Comparison of ENCODE assay signal across 15 cellular contexts in the genomic region with DNA sequence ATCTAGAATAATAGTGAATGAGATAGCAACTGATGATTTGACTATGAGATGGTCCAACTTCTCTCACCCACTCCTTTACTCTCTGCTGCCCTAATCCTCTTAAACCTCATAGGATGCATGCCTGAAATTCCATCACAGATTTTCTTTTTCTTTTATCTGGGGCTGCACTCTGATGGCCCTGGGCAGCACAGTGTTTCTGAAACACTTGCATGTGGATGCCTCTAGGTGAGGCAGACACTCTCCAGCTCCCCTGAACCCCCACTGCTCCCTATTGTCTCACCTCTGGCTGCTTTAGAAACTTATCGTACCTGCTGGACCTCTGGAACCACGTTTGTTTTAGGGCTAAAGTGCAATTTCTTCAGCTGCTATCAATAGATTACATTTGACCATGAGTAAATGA.
A peak's percentile ranks its signal among the peaks of the same experiment; 100 is the strongest.
DNase-seq lines count a peak whose midpoint lies in the region; ATAC-seq and TF ChIP-seq lines count a peak whose summit lies in the region.
"Had no signal": no experiment of that assay in that cellular context is flagged by ENCODE, and none has a peak within 500 bp of the region (broad histone marks: within the 10 kb centered on the region; RNA-seq: fewer than 3 reads in every experiment).

No MANE protein-coding gene starts in this region.

- H3K4me1 ChIP-seq in H9 (ENCODE audit: insufficient read depth, low read length) (no peaks in the 10 kb centered on the region), neural progenitor cell (peaks cover 11% of the 10 kb centered on the region)
- H3K4me1 ChIP-seq: BE2C had no signal

- H3K27ac Mint-ChIP-seq in H9 = peak overlapping the region in 1 of 3 experiments; percentile 60; a peak in 1 of 7 replicates
- H3K27ac Mint-ChIP-seq in neural progenitor cell = no peak overlapping the region
- H3K27ac Mint-ChIP-seq in MCF 10A (ENCODE audit: low read depth, unreplicated experiment) = no peak overlapping the region
- H3K27ac Mint-ChIP-seq: CD4-positive, alpha-beta T cell; HFFc6 had no signal

- H2BK15ac ChIP-seq in H9 (ENCODE audit: low read depth, low read length) = no peak overlapping the region

- H4K91ac ChIP-seq in H9 (ENCODE audit: insufficient read length, low read depth, low read length) = no peak overlapping the region

- TF ChIP-seq CTCF in H9 (conservative IDR thresholded peaks at IDR 0.05) (0 out of 3 replicates have a peak, but pooled peaks have one; percentile 20), neural progenitor cell (IDR thresholded peaks at IDR 0.05) (peak; percentile 4), MCF 10A (IDR thresholded peaks at IDR 0.05; ENCODE audit: unreplicated experiment) (no peak)

- no peak overlapping the region for H2AK5ac ChIP-seq in H9 (ENCODE audit: insufficient read length, low read length)

- no peak overlapping the region for H4K8ac ChIP-seq in H9 (replicated peaks; ENCODE audit: insufficient read length, low read depth, low read length)

- no peak overlapping the region for H3K9ac ChIP-seq in H9 (ENCODE audit: extremely low read depth, insufficient read length, low read length)
- H3K9ac ChIP-seq in neural progenitor cell = no peak overlapping the region

- H3K4me2 ChIP-seq in H9 (ENCODE audit: insufficient read depth, insufficient read length, low read length) (no peak overlapping the region), neural progenitor cell (peak overlapping the region; percentile 19)

- no TSS peak for BruUV-seq in MCF 10A (replicated peaks; lab: Mats Ljungman, UMichigan)

- H3K9me3 Mint-ChIP-seq in H9 = no peaks in the 10 kb centered on the region
- no peaks in the 10 kb centered on the region for H3K9me3 Mint-ChIP-seq in neural progenitor cell
- H3K9me3 Mint-ChIP-seq in MCF 10A (ENCODE audit: unreplicated experiment) = no peaks in the 10 kb centered on the region
- H3K9me3 Mint-ChIP-seq: CD4-positive, alpha-beta T cell; HFFc6 had no signal

- DNase-seq in H9 (no peak), astrocyte of the hippocampus (ENCODE audit: low read depth, low spot score) (peak; percentile 5), iPS DF 19.7 (ENCODE audit: low read depth, low spot score) (peak; percentile 7), neural progenitor cell (ENCODE audit: low spot score) (peak; percentile 59), C1 segment of cervical spinal cord (lab: John Stamatoyannopoulos, UW) (no peak), MCF 10A (ENCODE audit: unreplicated experiment) (no peak), hypothalamus (lab: John Stamatoyannopoulos, UW) (no peak)
- DNase-seq: ACHN; BE2C; Caco-2; CD4-positive, alpha-beta T cell; HFFc6 had no signal

- H3K36me3 ChIP-seq in neural progenitor cell = no peaks in the 10 kb centered on the region
- H3K36me3 ChIP-seq: BE2C had no signal

- no peak overlapping the region for H4K5ac ChIP-seq in H9 (ENCODE audit: insufficient read length, low read depth, low read length)

- H3K27ac ChIP-seq in H9 (ENCODE audit: insufficient read length, low read depth, low read length) (no peak overlapping the region), neural progenitor cell (no peak overlapping the region)
- H3K27ac ChIP-seq: C4-2B had no signal

- H2BK5ac ChIP-seq in H9 (ENCODE audit: insufficient read length, low read length) = no peak overlapping the region

- POLR2A ChIA-PET in MCF 10A (lab: Yijun Ruan, JAX) = interaction anchor here (0.5 kb wide), 1 partner anchor 237 kb away, joined by 3 read pairs; no protein-coding TSS in a partner anchor

- no CpG with 5 or more reads among the region's 2 CpGs for WGBS in H9 (ENCODE audit: extremely low coverage, insufficient read length, low lambda C conversion rate)

- no peak for ATAC-seq in HG03457 (IDR thresholded peaks at IDR 0.05; ENCODE audit: unreplicated experiment)
- ATAC-seq: HCT116 had no signal

- intact Hi-C loops in MCF 10A (cut with micrococcal nuclease) = no loop called here

- H3K18ac ChIP-seq in H9 (ENCODE audit: insufficient read length, low read depth, low read length) = no peak overlapping the region

- H2BK20ac ChIP-seq in H9 (ENCODE audit: low read depth, low read length, poor library complexity, severe bottlenecking) = no peak overlapping the region

- H3K79me2 ChIP-seq in H9 (ENCODE audit: insufficient read depth, low read length) (no peaks in the 10 kb centered on the region), neural progenitor cell (ENCODE audit: low read depth) (no peaks in the 10 kb centered on the region)

- H2BK12ac ChIP-seq in H9 (ENCODE audit: insufficient read length, low read depth, low read length) = no peak overlapping the region

- H4K20me1 ChIP-seq in H9 (ENCODE audit: control insufficient read depth, insufficient read depth, insufficient read length) = no peaks in the 10 kb centered on the region
- H4K20me1 ChIP-seq in neural progenitor cell (ENCODE audit: low read depth) = no peaks in the 10 kb centered on the region

- H3K56ac ChIP-seq in H9 (ENCODE audit: insufficient read length, low read depth, low read length) = no peak overlapping the region

- H2BK120ac ChIP-seq in H9 (ENCODE audit: low read depth, low read length, poor library complexity, severe bottlenecking) = no peak overlapping the region

- H3K27me3 ChIP-seq in H9 (ENCODE audit: insufficient read depth, low read length) = no peaks in the 10 kb centered on the region
- H3K27me3 ChIP-seq in neural progenitor cell = no peaks in the 10 kb centered on the region
- H3K27me3 ChIP-seq: BE2C had no signal

- CTCF ChIA-PET in MCF 10A (lab: Yijun Ruan, JAX) = interaction anchor here (0.6 to 1.6 kb wide), 4 partner anchors 9 to 144 kb away, joined by 3 to 5 read pairs (median 4); no protein-coding TSS in a partner anchor

- H3T11ph ChIP-seq in H9 (ENCODE audit: low read length) = no peak overlapping the region

- no peaks in the 10 kb centered on the region for H3K23me2 ChIP-seq in H9 (ENCODE audit: insufficient read length, low read depth, low read length, poor library complexity, severe bottlenecking)

- H3K9me3 ChIP-seq in H9 (ENCODE audit: control insufficient read depth, low read depth, low read length) (no peaks in the 10 kb centered on the region), neural progenitor cell (ENCODE audit: low read depth) (no peaks in the 10 kb centered on the region)
- H3K9me3 ChIP-seq: BE2C, Caco-2 had no signal

- H3K4me3 ChIP-seq in neural progenitor cell = no peak overlapping the region

- no peaks in the 10 kb centered on the region for H3K79me1 ChIP-seq in H9 (ENCODE audit: insufficient read depth, low read depth, low read length, poor library complexity, severe bottlenecking)

- H3K27me3 Mint-ChIP-seq in H9 (ENCODE audit: low read depth) (no peaks in the 10 kb centered on the region; the same call in 1 of the 2 replicates), neural progenitor cell (ENCODE audit: insufficient read depth, low read depth) (no peaks in the 10 kb centered on the region), MCF 10A (ENCODE audit: insufficient read depth, unreplicated experiment) (no peaks in the 10 kb centered on the region)
- H3K27me3 Mint-ChIP-seq: CD4-positive, alpha-beta T cell had no signal

- no peak overlapping the region for H3K4me3 Mint-ChIP-seq in H9
- no peak overlapping the region for H3K4me3 Mint-ChIP-seq in neural progenitor cell
- H3K4me3 Mint-ChIP-seq in MCF 10A (ENCODE audit: unreplicated experiment) = no peak overlapping the region
- H3K4me3 Mint-ChIP-seq: CD4-positive, alpha-beta T cell; HFFc6 had no signal

- H3K23ac ChIP-seq in H9 (ENCODE audit: insufficient read length, low read depth, low read length) = no peak overlapping the region

- H2AFZ ChIP-seq in H9 (ENCODE audit: low read length) = no peak overlapping the region
- H2AFZ ChIP-seq in neural progenitor cell (replicated peaks) = no peak overlapping the region

- H3K36me3 Mint-ChIP-seq in H9 (ENCODE audit: insufficient read depth in 1 of 3, low read depth in 3 of 3) = no peaks in the 10 kb centered on the region
- no peaks in the 10 kb centered on the region for H3K36me3 Mint-ChIP-seq in neural progenitor cell
- H3K36me3 Mint-ChIP-seq in MCF 10A (ENCODE audit: insufficient read depth, unreplicated experiment) = no peaks in the 10 kb centered on the region

- peaks cover 25 to 26% of the 10 kb centered on the region in 2 experiments for H3K4me1 Mint-ChIP-seq in H9
- peaks cover 13% of the 10 kb centered on the region for H3K4me1 Mint-ChIP-seq in neural progenitor cell
- H3K4me1 Mint-ChIP-seq in MCF 10A (ENCODE audit: insufficient read depth, unreplicated experiment) = no peaks in the 10 kb centered on the region

- H3K4ac ChIP-seq in H9 (ENCODE audit: low read depth, low read length) = no peak overlapping the region

- peaks cover 9% of the 10 kb centered on the region for H3F3A ChIP-seq in neural progenitor cell (ENCODE audit: low read depth)

- no peak overlapping the region for H3K14ac ChIP-seq in H9 (ENCODE audit: insufficient read depth, low read length)

Comparison
In these comparisons a context has a peak if more than half of its experiments do, and no peak if none do; other contexts are left out.
1. DNase-seq: peak in astrocyte of the hippocampus (single experiment), iPS DF 19.7 (single experiment) and neural progenitor cell (single experiment); none in H9 (single experiment), C1 segment of cervical spinal cord (0 of 14), MCF 10A (single experiment) and hypothalamus (0 of 51).